ENCODE assay signal across 19 cellular contexts in genomic region chr15:101013769-101014223, GRCh38.
DNase-seq lines count a peak whose midpoint lies in the region; ATAC-seq, FAIRE-seq and TF ChIP-seq lines count a peak whose summit lies in the region.
"Had no signal": no experiment of that assay in that cellular context is flagged by ENCODE, and none has a peak within 500 bp of the region (broad histone marks: within the 10 kb centered on the region; RNA-seq: fewer than 3 reads in every experiment).

No MANE protein-coding gene starts in this region.

- no peaks in the 10 kb centered on the region for H3K36me3 Mint-ChIP-seq in activated T-helper 2 cell treated with anti-CD3 and anti-CD28 coated beads, Interferon-gamma antibody, Interleukin-2, Interleukin-4, amounts not matched to agents 10 μg/mL and 5 μg/mL and 100 μg/mL, durations not matched to agents 14 hours and 24 hours and 36 hours (ENCODE audit: low read depth)
- H3K36me3 Mint-ChIP-seq in CD4-positive, alpha-beta T cell (ENCODE audit: low read depth): no peaks in the 10 kb centered on the region

- H3K27ac Mint-ChIP-seq in activated T-helper 2 cell treated with anti-CD3 and anti-CD28 coated beads, Interferon-gamma antibody, Interleukin-2, Interleukin-4, amounts not matched to agents 10 μg/mL and 5 μg/mL and 100 μg/mL, durations not matched to agents 14 hours and 24 hours and 36 hours: no peak overlapping the region
- no peak overlapping the region for H3K27ac Mint-ChIP-seq in CD4-positive, alpha-beta T cell
- H3K27ac Mint-ChIP-seq: activated T-cell treated with anti-CD3 and anti-CD28 coated beads, Interleukin-2, amount 50 U/mL, for 24 hours; IgD-negative memory B cell; stimulated activated memory B cell treated with anti-CD40 and anti-IgM and Interleukin-4, amounts not matched to agents 10 μg/mL and 1 μg/mL and 100 μg/mL, for 72 hours; WTC11 had no signal

- H3K27ac ChIP-seq in HEK293 (ENCODE audit: extremely low read depth, low read depth, low read length) (no peak overlapping the region), osteoblast (ENCODE audit: low read depth, low read length) (no peak overlapping the region), kidney (ENCODE audit: low read depth in 2 of 2, low read length in 2 of 2) (no peak overlapping the region), OCI-LY7 (ENCODE audit: low read depth, low read length, poor library complexity, severe bottlenecking) (no peak overlapping the region)
- no peak overlapping the region for H3K27ac ChIP-seq in CD4-positive, alpha-beta T cell (ENCODE audit: low read depth, low read length)
- H3K27ac ChIP-seq: adrenal gland had no signal

- TF ChIP-seq CTCF in HEK293 (tag by site-specific recombination; IDR thresholded peaks at IDR 0.05) (no peak), osteoblast (IDR thresholded peaks at IDR 0.05; ENCODE audit: extremely low read depth, low read depth, low read length) (no peak), kidney (IDR thresholded peaks at IDR 0.05; ENCODE audit: borderline replicate concordance, extremely low read depth, insufficient read depth) (no peak), OCI-LY7 (conservative IDR thresholded peaks at IDR 0.05; ENCODE audit: low read length) (no peak)
- TF ChIP-seq CTCF in CD4-positive, alpha-beta T cell (IDR thresholded peaks at IDR 0.05): no peak

- H2AFZ ChIP-seq in osteoblast (ENCODE audit: low read length) (no peak overlapping the region), OCI-LY7 (ENCODE audit: low read length) (no peak overlapping the region)

- H3K9ac ChIP-seq in kidney (ENCODE audit: low read length in 2 of 2): no peak overlapping the region

- H3K9me2 ChIP-seq in OCI-LY7 (ENCODE audit: insufficient read depth, low read length): no peaks in the 10 kb centered on the region

- H3K9me3 Mint-ChIP-seq in activated T-helper 2 cell treated with anti-CD3 and anti-CD28 coated beads, Interferon-gamma antibody, Interleukin-2, Interleukin-4, amounts not matched to agents 10 μg/mL and 5 μg/mL and 100 μg/mL, durations not matched to agents 14 hours and 24 hours and 36 hours: no peaks in the 10 kb centered on the region
- H3K9me3 Mint-ChIP-seq in CD4-positive, alpha-beta T cell: no peaks in the 10 kb centered on the region
- H3K9me3 Mint-ChIP-seq: activated T-cell treated with anti-CD3 and anti-CD28 coated beads, Interleukin-2, amount 50 U/mL, for 24 hours; IgD-negative memory B cell; stimulated activated memory B cell treated with anti-CD40 and anti-IgM and Interleukin-4, amounts not matched to agents 10 μg/mL and 1 μg/mL and 100 μg/mL, for 72 hours had no signal

- intact Hi-C loops in activated T-helper 2 cell treated with anti-CD3 and anti-CD28 coated beads, Interferon-gamma antibody, Interleukin-2, Interleukin-4, amounts not matched to agents 10 μg/mL and 5 μg/mL and 100 μg/mL, durations not matched to agents 14 hours and 24 hours and 36 hours (cut with micrococcal nuclease): no loop called here
- intact Hi-C loops in CD4-positive, alpha-beta T cell (cut with DNase I, micrococcal nuclease): no loop called here
- intact Hi-C loops in kidney (cut with DNase I): loop anchor here (5.0 kb wide), 1 partner anchor 244 kb away; no protein-coding TSS in a partner anchor
- intact Hi-C loops in OCI-LY7 (cut with micrococcal nuclease; ENCODE audit: unreplicated experiment): loop anchor here (2.0 kb wide), 1 partner anchor 245 kb away; no protein-coding TSS in a partner anchor

- CTCF ChIA-PET in HEK293 (lab: Yijun Ruan, JAX): interaction anchor here (0.6 to 11.1 kb wide), 14 partner anchors 10 to 262 kb away, joined by 3 to 223 read pairs (median 4); partner anchors contain the start of gene CHSY1
- CTCF ChIA-PET in CD4-positive, alpha-beta T cell (lab: Charles Lee): no interaction called here
- CTCF ChIA-PET in OCI-LY7 (lab: Charles Lee; ENCODE audit: unreplicated experiment): no interaction called here

- POLR2A ChIA-PET in HEK293 (lab: Yijun Ruan, JAX) (no interaction called here), OCI-LY7 (lab: Charles Lee) (no interaction called here)
- POLR2A ChIA-PET in CD4-positive, alpha-beta T cell (lab: Charles Lee): no interaction called here

- H3K4me1 Mint-ChIP-seq in activated T-helper 2 cell treated with anti-CD3 and anti-CD28 coated beads, Interferon-gamma antibody, Interleukin-2, Interleukin-4, amounts not matched to agents 10 μg/mL and 5 μg/mL and 100 μg/mL, durations not matched to agents 14 hours and 24 hours and 36 hours (ENCODE audit: low read depth): no peaks in the 10 kb centered on the region
- H3K4me1 Mint-ChIP-seq in CD4-positive, alpha-beta T cell (ENCODE audit: low read depth): no peaks in the 10 kb centered on the region

- no peaks in the 10 kb centered on the region for H3K27me3 Mint-ChIP-seq in activated T-helper 2 cell treated with anti-CD3 and anti-CD28 coated beads, Interferon-gamma antibody, Interleukin-2, Interleukin-4, amounts not matched to agents 10 μg/mL and 5 μg/mL and 100 μg/mL, durations not matched to agents 14 hours and 24 hours and 36 hours (ENCODE audit: low read depth)
- H3K27me3 Mint-ChIP-seq in CD4-positive, alpha-beta T cell: no peaks in the 10 kb centered on the region
- H3K27me3 Mint-ChIP-seq: IgD-negative memory B cell; stimulated activated memory B cell treated with anti-CD40 and anti-IgM and Interleukin-4, amounts not matched to agents 10 μg/mL and 1 μg/mL and 100 μg/mL, for 72 hours had no signal

- H3K36me3 ChIP-seq in HEK293 (ENCODE audit: control insufficient read depth in 2 of 2, insufficient read depth in 1 of 2, low read length in 2 of 2) (no peaks in the 10 kb centered on the region), osteoblast (ENCODE audit: insufficient read depth, low read length) (peaks cover 48% of the 10 kb centered on the region), kidney (ENCODE audit: control insufficient read depth in 1 of 2, insufficient read depth in 2 of 2, low read length in 2 of 2) (no peaks in the 10 kb centered on the region), OCI-LY7 (ENCODE audit: insufficient read depth, low read length) (peaks cover 98% of the 10 kb centered on the region)
- H3K36me3 ChIP-seq: BE2C had no signal

- DNase-seq in NCI-H2107 (lab: John Stamatoyannopoulos, UW) (peak; percentile 38), osteoblast (ENCODE audit: insufficient read length, low spot score, missing footprints) (peak; percentile 50), NCI-H446 (lab: John Stamatoyannopoulos, UW) (no peak), kidney (no peak), OCI-LY7 (ENCODE audit: low spot score) (no peak)
- DNase-seq in activated T-helper 2 cell treated with anti-CD3 and anti-CD28 coated beads, Interferon-gamma antibody, Interleukin-2, Interleukin-4, amounts not matched to agents 10 μg/mL and 5 μg/mL and 100 μg/mL, durations not matched to agents 14 hours and 24 hours and 36 hours (ENCODE audit: low spot score): peak; percentile 4
- no peak for DNase-seq in CD4-positive, alpha-beta T cell
- DNase-seq: activated T-cell treated with anti-CD3 and anti-CD28 coated beads, Interleukin-2, amount 50 U/mL, for 24 hours; erythroblast; left colon; NCI-H2029 treated with DMSO at 0.1 percent for 48 hours; PC-3; stimulated activated CD4-positive, alpha-beta T cell treated with anti-CD3 and anti-CD28 coated beads, Interleukin-4, amount 100 ng/mL, for 24 hours had no signal

- no peaks in the 10 kb centered on the region for H3K27me3 ChIP-seq in osteoblast (ENCODE audit: insufficient read depth, low read length)
- no peaks in the 10 kb centered on the region for H3K27me3 ChIP-seq in CD4-positive, alpha-beta T cell (ENCODE audit: control insufficient read depth, insufficient read depth, low read length)
- H3K27me3 ChIP-seq: BE2C had no signal

- H3K79me2 ChIP-seq in osteoblast (ENCODE audit: insufficient read depth, low read length) (no peaks in the 10 kb centered on the region), OCI-LY7 (ENCODE audit: insufficient read depth, low read depth, low read length) (no peaks in the 10 kb centered on the region)

- no peak for ATAC-seq in CD4-positive, alpha-beta T cell (ENCODE audit: poor library complexity)
- ATAC-seq: PC-3; stimulated activated memory B cell treated with anti-CD40 and anti-IgM and Interleukin-4, amounts not matched to agents 10 μg/mL and 1 μg/mL and 100 μg/mL, for 72 hours; WTC11 had no signal

- H4K20me1 ChIP-seq in osteoblast (ENCODE audit: insufficient read depth, low read length) (no peaks in the 10 kb centered on the region), OCI-LY7 (ENCODE audit: insufficient read depth, low read length) (no peaks in the 10 kb centered on the region)

- H3K9me3 ChIP-seq in HEK293 (ENCODE audit: control insufficient read depth, insufficient read depth, low read depth, low read length): no peaks in the 10 kb centered on the region
- no peaks in the 10 kb centered on the region for H3K9me3 ChIP-seq in osteoblast (ENCODE audit: low read depth, low read length)
- H3K9me3 ChIP-seq in CD4-positive, alpha-beta T cell (ENCODE audit: control insufficient read depth, low read length): no peaks in the 10 kb centered on the region
- H3K9me3 ChIP-seq in kidney (ENCODE audit: control insufficient read depth in 1 of 2, low read length in 2 of 2): no peaks in the 10 kb centered on the region
- H3K9me3 ChIP-seq in OCI-LY7 (ENCODE audit: low read length): no peaks in the 10 kb centered on the region
- H3K9me3 ChIP-seq: adrenal gland, BE2C had no signal

- BruUV-seq in OCI-LY7 (replicated peaks; lab: Mats Ljungman, UMichigan): no TSS peak

- H3K4me2 ChIP-seq in osteoblast (ENCODE audit: insufficient read depth, low read length) (no peak overlapping the region), OCI-LY7 (ENCODE audit: low read length) (no peak overlapping the region)

- no peak for FAIRE-seq in kidney (lab: Jason Lieb, UNC)

- no peak overlapping the region for H3K4me3 Mint-ChIP-seq in activated T-helper 2 cell treated with anti-CD3 and anti-CD28 coated beads, Interferon-gamma antibody, Interleukin-2, Interleukin-4, amounts not matched to agents 10 μg/mL and 5 μg/mL and 100 μg/mL, durations not matched to agents 14 hours and 24 hours and 36 hours (ENCODE audit: low read depth)
- no peak overlapping the region for H3K4me3 Mint-ChIP-seq in CD4-positive, alpha-beta T cell
- H3K4me3 Mint-ChIP-seq: activated T-cell treated with anti-CD3 and anti-CD28 coated beads, Interleukin-2, amount 50 U/mL, for 24 hours; IgD-negative memory B cell; stimulated activated memory B cell treated with anti-CD40 and anti-IgM and Interleukin-4, amounts not matched to agents 10 μg/mL and 1 μg/mL and 100 μg/mL, for 72 hours; WTC11 had no signal

- no peak overlapping the region for H3K4me3 ChIP-seq in HEK293 (ENCODE audit: low read depth, low read length)
- H3K4me3 ChIP-seq in osteoblast (ENCODE audit: insufficient read depth, low read length): no peak overlapping the region
- H3K4me3 ChIP-seq in kidney (ENCODE audit: low read length in 2 of 2): no peak overlapping the region
- no peak overlapping the region for H3K4me3 ChIP-seq in OCI-LY7 (ENCODE audit: low read depth, low read length, poor library complexity, severe bottlenecking)
- H3K4me3 ChIP-seq: adrenal gland had no signal

- H3K4me1 ChIP-seq in HEK293 (ENCODE audit: control insufficient read depth, insufficient read depth, low read length): no peaks in the 10 kb centered on the region
- H3K4me1 ChIP-seq in osteoblast (ENCODE audit: insufficient read depth, low read length): no peaks in the 10 kb centered on the region
- peaks cover 0 to 1% of the 10 kb centered on the region in 2 donors for H3K4me1 ChIP-seq in kidney (ENCODE audit: control insufficient read depth in 1 of 2, insufficient read depth in 1 of 2, low read depth in 1 of 2, low read length in 2 of 2)
- peaks cover 7% of the 10 kb centered on the region for H3K4me1 ChIP-seq in OCI-LY7 (ENCODE audit: insufficient read depth, low read length, poor library complexity, severe bottlenecking)
- H3K4me1 ChIP-seq: BE2C had no signal

Comparison
In these comparisons a context has a peak if more than half of its experiments do, and no peak if none do; other contexts are left out.
1. DNase-seq: peak in NCI-H2107 (single experiment), activated T-helper 2 cell treated with anti-CD3 and anti-CD28 coated beads, Interferon-gamma antibody, Interleukin-2, Interleukin-4, amounts not matched to agents 10 μg/mL and 5 μg/mL and 100 μg/mL, durations not matched to agents 14 hours and 24 hours and 36 hours (single experiment) and osteoblast (single experiment); none in CD4-positive, alpha-beta T cell (0 of 10), NCI-H446 (0 of 2), kidney (single experiment) and OCI-LY7 (single experiment).
2. intact Hi-C loops: an anchor here in kidney (5.0 kb wide) and OCI-LY7 (2.0 kb wide); none called in activated T-helper 2 cell treated with anti-CD3 and anti-CD28 coated beads, Interferon-gamma antibody, Interleukin-2, Interleukin-4, amounts not matched to agents 10 μg/mL and 5 μg/mL and 100 μg/mL, durations not matched to agents 14 hours and 24 hours and 36 hours and CD4-positive, alpha-beta T cell.